Comparison of ENCODE assay signal across 16 cellular contexts in the genomic region with DNA sequence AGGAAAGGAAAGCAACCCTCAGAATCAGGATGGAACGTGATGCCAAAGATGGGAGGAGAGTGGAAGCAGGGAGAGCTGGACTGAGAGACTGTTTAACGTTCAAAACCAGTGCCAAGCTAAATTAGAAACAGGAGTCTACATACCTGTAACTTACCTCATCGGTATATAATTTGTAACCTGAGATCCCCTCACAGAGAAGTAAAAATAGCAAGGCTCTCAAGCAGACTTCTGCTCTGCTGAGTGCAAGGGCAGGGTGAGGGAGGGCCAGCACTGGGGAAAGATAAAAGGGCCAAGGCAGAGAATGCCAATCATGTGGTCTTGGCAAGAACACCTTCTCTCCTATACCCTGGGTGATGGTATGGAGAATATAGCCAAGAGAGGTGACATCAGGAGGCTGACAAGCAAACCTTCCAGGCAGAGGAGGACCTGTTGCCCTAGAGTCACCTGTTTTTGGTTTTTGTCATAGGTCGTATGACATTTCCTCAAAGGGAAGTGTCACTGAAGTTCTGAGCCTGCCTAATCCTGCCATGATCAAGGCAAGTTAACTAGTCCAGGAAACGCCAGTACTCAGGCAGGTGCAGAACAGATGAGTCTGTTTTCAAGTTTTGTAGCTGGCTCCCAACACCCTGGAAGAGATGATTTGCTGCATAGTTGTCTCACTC.
A peak's percentile ranks its signal among the peaks of the same experiment; 100 is the strongest.
DNase-seq lines count a peak whose midpoint lies in the region; ATAC-seq, FAIRE-seq and TF ChIP-seq lines count a peak whose summit lies in the region.
"Had no signal": no experiment of that assay in that cellular context is flagged by ENCODE, and none has a peak within 500 bp of the region (broad histone marks: within the 10 kb centered on the region; RNA-seq: fewer than 3 reads in every experiment).

No MANE protein-coding gene starts in this region.

- no peak overlapping the region for H2BK120ac ChIP-seq in H1 (replicated peaks; ENCODE audit: low read depth, low read length)

- H2BK20ac ChIP-seq in H1 (ENCODE audit: low read length) = no peak overlapping the region

- TF ChIP-seq POLR2A in H1 (IDR thresholded peaks at IDR 0.05; ENCODE audit: control extremely low read depth in 1 of 2, low read depth in 2 of 2, low read length in 2 of 2) = no peak

- peak; percentile 1 for DNase-seq in Jurkat, Clone E6-1 (ENCODE audit: low read depth, low spot score)
- DNase-seq in NCI-H2171 (lab: John Stamatoyannopoulos, UW) (peak; percentile 26), H1 (ENCODE audit: low read depth in 1 of 2, low spot score in 2 of 2) (no peak), neural progenitor cell (ENCODE audit: low spot score) (no peak), NCI-H524 (lab: John Stamatoyannopoulos, UW) (no peak)
- DNase-seq in stimulated activated CD8-positive, alpha-beta memory T cell treated with anti-CD3 and anti-CD28 coated beads, Interleukin-4, amount 100 ng/mL, for 48 hours = no peak
- DNase-seq: activated CD4-positive, alpha-beta T cell treated with anti-CD3 and anti-CD28 coated beads, Interleukin-2, amount 50 U/mL, for 4 hours; activated naive CD4-positive, alpha-beta T cell; brain microvascular endothelial cell; endodermal cell; HCEC 1CT; NCI-H1092 had no signal

- no peaks in the 10 kb centered on the region for H3K9me3 ChIP-seq in H1 (ENCODE audit: insufficient read depth in 2 of 2, low read depth in 1 of 2, low read length in 1 of 2)
- H3K9me3 ChIP-seq in neural progenitor cell (ENCODE audit: low read depth) = no peaks in the 10 kb centered on the region

- H3F3A ChIP-seq in neural progenitor cell (ENCODE audit: low read depth) = no peaks in the 10 kb centered on the region

- no peaks in the 10 kb centered on the region for H4K20me1 ChIP-seq in H1 (replicated peaks in 1 of 2; ENCODE audit: control insufficient read depth in 1 of 2, insufficient read depth in 2 of 2, low read length in 2 of 2)
- no peaks in the 10 kb centered on the region for H4K20me1 ChIP-seq in neural progenitor cell (ENCODE audit: low read depth)

- no peak overlapping the region for H3K23ac ChIP-seq in H1 (ENCODE audit: insufficient read length)

- H4K5ac ChIP-seq in H1 (ENCODE audit: insufficient read length, low read depth, low read length) = no peak overlapping the region

- H3K36me3 ChIP-seq in H1 (ENCODE audit: control insufficient read depth in 2 of 4, insufficient read depth in 4 of 4, low read length in 3 of 4) (no peaks in the 10 kb centered on the region), neural progenitor cell (no peaks in the 10 kb centered on the region)
- H3K36me3 ChIP-seq: brain microvascular endothelial cell had no signal

- H3K9me3 Mint-ChIP-seq in neural progenitor cell = peaks cover 11% of the 10 kb centered on the region
- H3K9me3 Mint-ChIP-seq: endodermal cell had no signal

- no peak overlapping the region for H2AK5ac ChIP-seq in H1 (ENCODE audit: low read depth, low read length)

- 72% methylated on average over 5 of the region's 5 CpGs; no CpG with 5 or more reads in 1 of the 2 experiments for WGBS in H1 (ENCODE audit: extremely low coverage in 1 of 2, insufficient coverage in 1 of 2, insufficient read length in 1 of 2, insufficient replicate concordance in 2 of 2, low coverage in 1 of 2, low lambda C conversion rate in 2 of 2, missing lambda C conversion rate in 1 of 2), 2 experiments

- CTCF ChIA-PET in H1 (lab: Charles Lee; ENCODE audit: partially characterized antibody) = interaction anchor here (0.7 kb wide), 1 partner anchor 556 kb away, joined by 3 read pairs; no protein-coding TSS in a partner anchor

- no peak overlapping the region for H3K27ac Mint-ChIP-seq in neural progenitor cell
- H3K27ac Mint-ChIP-seq: endodermal cell had no signal

- no peak overlapping the region for H3K56ac ChIP-seq in H1 (replicated peaks; ENCODE audit: insufficient read length, low read depth, low read length)

- 0 out of 2 replicates have a peak overlapping the region, but pooled peaks have one; percentile 76 for H2BK15ac ChIP-seq in H1 (ENCODE audit: low read length)

- H2AFZ ChIP-seq in H1 (ENCODE audit: low read length) (peak overlapping the region; percentile 80; the same call in 1 of the 2 replicates), neural progenitor cell (replicated peaks) (peak overlapping the region; percentile 56)

- no peak overlapping the region for H3K4me3 ChIP-seq in Jurkat, Clone E6-1 (ENCODE audit: low read length)
- H3K4me3 ChIP-seq in H1 (ENCODE audit: extremely low read depth in 1 of 4, insufficient read depth in 2 of 4, low read depth in 3 of 4, low read length in 4 of 4) (no peak overlapping the region), neural progenitor cell (no peak overlapping the region)

- no peak for TF ChIP-seq EP300 in H1 (IDR thresholded peaks at IDR 0.05; ENCODE audit: borderline replicate concordance in 1 of 2, low read depth in 2 of 2, low read length in 2 of 2)

- no peak overlapping the region for H3K9ac ChIP-seq in H1 (replicated peaks in 1 of 4; ENCODE audit: extremely low read depth in 1 of 4, low read depth in 3 of 4, low read length in 3 of 4)
- H3K9ac ChIP-seq in neural progenitor cell = no peak overlapping the region

- H3K18ac ChIP-seq in H1 (ENCODE audit: extremely low read depth, low read length) = no peak overlapping the region

- H4K91ac ChIP-seq in H1 (replicated peaks; ENCODE audit: insufficient read length, low read length) = no peak overlapping the region

- H3K4me3 Mint-ChIP-seq in neural progenitor cell = no peak overlapping the region
- H3K4me3 Mint-ChIP-seq: endodermal cell had no signal

- H3K27ac ChIP-seq in H1 (ENCODE audit: low read depth, low read length) (no peak overlapping the region), neural progenitor cell (no peak overlapping the region)
- H3K27ac ChIP-seq: brain microvascular endothelial cell had no signal

- no peak overlapping the region for H4K8ac ChIP-seq in H1 (ENCODE audit: extremely low read depth, insufficient read depth, low read length)

- no peaks in the 10 kb centered on the region for H3K27me3 Mint-ChIP-seq in neural progenitor cell (ENCODE audit: insufficient read depth, low read depth)

- H3K4ac ChIP-seq in H1 (replicated peaks; ENCODE audit: insufficient read length, low read depth, low read length) = no peak overlapping the region

- no peaks in the 10 kb centered on the region for H3K36me3 Mint-ChIP-seq in neural progenitor cell

- ATAC-seq in HG02642 (IDR thresholded peaks at IDR 0.05; ENCODE audit: poor library complexity, unreplicated experiment) (no peak), HG03025 (IDR thresholded peaks at IDR 0.05; ENCODE audit: low FRiP score, unreplicated experiment) (no peak)

- H3K14ac ChIP-seq in H1 (ENCODE audit: insufficient read length) = no peak overlapping the region

- H3K4me2 ChIP-seq in H1 (ENCODE audit: insufficient read depth in 1 of 2, low read depth in 2 of 2, low read length in 2 of 2) (no peak overlapping the region), neural progenitor cell (no peak overlapping the region)

- TF ChIP-seq CTCF in H1 (IDR thresholded peaks at IDR 0.05; ENCODE audit: control extremely low read depth in 1 of 3, insufficient read depth in 1 of 3, low read depth in 1 of 3, low read length in 3 of 3) (no peak), neural progenitor cell (IDR thresholded peaks at IDR 0.05) (no peak)

- no peak for TF ChIP-seq RAD21 in H1 (IDR thresholded peaks at IDR 0.05 in 1 of 2, conservative IDR thresholded peaks at IDR 0.05 in 1 of 2; ENCODE audit: low read depth in 2 of 2, low read length in 2 of 2)

- no peak overlapping the region for H2BK5ac ChIP-seq in H1 (ENCODE audit: low read depth, low read length)

- H3K79me1 ChIP-seq in H1 (ENCODE audit: low read depth, low read length) = no peaks in the 10 kb centered on the region

- H3K79me2 ChIP-seq in H1 (ENCODE audit: control insufficient read depth in 1 of 2, insufficient read depth in 2 of 2, low read length in 2 of 2) (no peaks in the 10 kb centered on the region), neural progenitor cell (ENCODE audit: low read depth) (no peaks in the 10 kb centered on the region)

- H3K4me1 ChIP-seq in H1 (replicated peaks in 1 of 4; ENCODE audit: control insufficient read depth in 3 of 4, insufficient read depth in 4 of 4, low read length in 3 of 4) (no peaks in the 10 kb centered on the region), neural progenitor cell (no peaks in the 10 kb centered on the region)

- POLR2A ChIA-PET in H1 (lab: Charles Lee; ENCODE audit: partially characterized antibody) = no interaction called here

- H3K23me2 ChIP-seq in H1 (ENCODE audit: low read depth, low read length) = no peaks in the 10 kb centered on the region

- H3K4me1 Mint-ChIP-seq in neural progenitor cell = no peaks in the 10 kb centered on the region
- H3K4me1 Mint-ChIP-seq: endodermal cell had no signal

- H3K27me3 ChIP-seq in H1 (replicated peaks in 1 of 4; ENCODE audit: control insufficient read depth in 3 of 4, extremely low read depth in 1 of 4, insufficient read depth in 3 of 4, low read length in 3 of 4) = no peaks in the 10 kb centered on the region
- H3K27me3 ChIP-seq in neural progenitor cell = no peaks in the 10 kb centered on the region
- H3K27me3 ChIP-seq: brain microvascular endothelial cell had no signal

- no peak for FAIRE-seq in H1 (lab: Jason Lieb, UNC)
- FAIRE-seq: HTR-8/SVneo, RCC 7860 had no signal

- H2BK12ac ChIP-seq in H1 (ENCODE audit: low read depth, low read length) = no peak overlapping the region

TF ChIP-seq in H1, 55 proteins besides CTCF, POLR2A, EP300 and RAD21 (continues in another document):
- TF ChIP-seq CHD2 (IDR thresholded peaks at IDR 0.05; ENCODE audit: low read length) (no peak), PHF8 (conservative IDR thresholded peaks at IDR 0.05; ENCODE audit: low read depth, low read length) (no peak), JUN (IDR thresholded peaks at IDR 0.05; ENCODE audit: low read depth, low read length) (no peak), TCF12 (IDR thresholded peaks at IDR 0.05; ENCODE audit: low read depth, low read length) (no peak), GTF2F1 (IDR thresholded peaks at IDR 0.05; ENCODE audit: borderline replicate concordance, low read depth, low read length) (no peak), HDAC2 (IDR thresholded peaks at IDR 0.05; ENCODE audit: borderline replicate concordance in 1 of 2, low read depth in 2 of 2, low read length in 2 of 2) (no peak), CREB1 (IDR thresholded peaks at IDR 0.05) (no peak), JUND (IDR thresholded peaks at IDR 0.05; ENCODE audit: low read length) (no peak), FOSL1 (IDR thresholded peaks at IDR 0.05; ENCODE audit: insufficient read depth, low read depth, low read length) (no peak), KDM5A (IDR thresholded peaks at IDR 0.05; ENCODE audit: low read length) (no peak), SP2 (IDR thresholded peaks at IDR 0.05; ENCODE audit: low read length) (no peak), NRF1 (IDR thresholded peaks at IDR 0.05; ENCODE audit: low read depth, low read length) (no peak), SIN3A (conservative IDR thresholded peaks at IDR 0.05 in 1 of 2, IDR thresholded peaks at IDR 0.05 in 1 of 2; ENCODE audit: low read depth in 1 of 2, low read length in 2 of 2) (no peak), CBX8 (IDR thresholded peaks at IDR 0.05; ENCODE audit: borderline replicate concordance, low read depth, low read length) (no peak), SAP30 (IDR thresholded peaks at IDR 0.05; ENCODE audit: insufficient read depth, insufficient replicate concordance, low read length) (no peak), CBX5 (IDR thresholded peaks at IDR 0.05; ENCODE audit: low read depth, low read length) (no peak)

Comparison
In these comparisons a context has a peak if more than half of its experiments do, and no peak if none do; other contexts are left out.
1. DNase-seq: peak in Jurkat, Clone E6-1 (single experiment) and NCI-H2171 (single experiment); none in H1 (0 of 2), neural progenitor cell (single experiment), stimulated activated CD8-positive, alpha-beta memory T cell treated with anti-CD3 and anti-CD28 coated beads, Interleukin-4, amount 100 ng/mL, for 48 hours (single experiment) and NCI-H524 (0 of 2).